Comparison of ENCODE assay signal across 1 cellular context in genomic region chr15:67074886-67075229, GRCh38.
TF ChIP-seq lines count a peak whose summit lies in the region.

No MANE protein-coding gene starts in this region.

TF ChIP-seq in HCT116, 20 proteins besides CTCF, POLR2A, EP300 and RAD21 (continued from another document):
- TF ChIP-seq, protein P1, sequence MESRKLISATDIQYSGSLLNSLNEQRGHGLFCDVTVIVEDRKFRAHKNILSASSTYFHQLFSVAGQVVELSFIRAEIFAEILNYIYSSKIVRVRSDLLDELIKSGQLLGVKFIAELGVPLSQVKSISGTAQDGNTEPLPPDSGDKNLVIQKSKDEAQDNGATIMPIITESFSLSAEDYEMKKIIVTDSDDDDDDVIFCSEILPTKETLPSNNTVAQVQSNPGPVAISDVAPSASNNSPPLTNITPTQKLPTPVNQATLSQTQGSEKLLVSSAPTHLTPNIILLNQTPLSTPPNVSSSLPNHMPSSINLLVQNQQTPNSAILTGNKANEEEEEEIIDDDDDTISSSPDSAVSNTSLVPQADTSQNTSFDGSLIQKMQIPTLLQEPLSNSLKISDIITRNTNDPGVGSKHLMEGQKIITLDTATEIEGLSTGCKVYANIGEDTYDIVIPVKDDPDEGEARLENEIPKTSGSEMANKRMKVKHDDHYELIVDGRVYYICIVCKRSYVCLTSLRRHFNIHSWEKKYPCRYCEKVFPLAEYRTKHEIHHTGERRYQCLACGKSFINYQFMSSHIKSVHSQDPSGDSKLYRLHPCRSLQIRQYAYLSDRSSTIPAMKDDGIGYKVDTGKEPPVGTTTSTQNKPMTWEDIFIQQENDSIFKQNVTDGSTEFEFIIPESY (IDR thresholded peaks at IDR 0.05; ENCODE audit: extremely low read depth, insufficient replicate concordance, low read length), result no peak
- TF ChIP-seq ELF1 (IDR thresholded peaks at IDR 0.05; ENCODE audit: borderline replicate concordance, low read depth) (no peak), POLR2AphosphoS5 (IDR thresholded peaks at IDR 0.05; ENCODE audit: low read depth, low read length) (no peak)
